ENCODE assay signal across 18 cellular contexts in genomic region chr2:241811209-241811951, GRCh38. TPM values are rescaled to one million over a fixed set of nuclear protein-coding genes. Genes with fewer than 3 reads are reported as not detected.
A peak's percentile ranks its signal among the peaks of the same experiment; 100 is the strongest.
DNase-seq lines count a peak whose midpoint lies in the region; TF ChIP-seq lines count a peak whose summit lies in the region.
"Had no signal": no experiment of that assay in that cellular context is flagged by ENCODE, and none has a peak within 500 bp of the region (broad histone marks: within the 10 kb centered on the region; RNA-seq: fewer than 3 reads in every experiment).

No MANE protein-coding gene starts in this region.

- no peaks in the 10 kb centered on the region for H3K4me1 ChIP-seq in vagina
- H3K4me1 ChIP-seq: A549, suprapubic skin had no signal

- no peaks in the 10 kb centered on the region for H3K36me3 Mint-ChIP-seq in activated CD4-positive, alpha-beta memory T cell treated with anti-CD3 and anti-CD28 coated beads for 36 hours
- no peaks in the 10 kb centered on the region for H3K36me3 Mint-ChIP-seq in activated CD4-positive, alpha-beta memory T cell treated with anti-CD3 and anti-CD28 coated beads, Interleukin-2, amount 10 ng/mL, durations not matched to agents 7 days and 5 days (ENCODE audit: low read depth)

- H3K27me3 Mint-ChIP-seq in activated CD4-positive, alpha-beta memory T cell treated with anti-CD3 and anti-CD28 coated beads for 36 hours, result peaks cover 4% of the 10 kb centered on the region
- H3K27me3 Mint-ChIP-seq in activated CD4-positive, alpha-beta memory T cell treated with anti-CD3 and anti-CD28 coated beads, Interleukin-2, amount 10 ng/mL, durations not matched to agents 7 days and 5 days, result peaks cover 2% of the 10 kb centered on the region

- H3K9me3 Mint-ChIP-seq in activated CD4-positive, alpha-beta memory T cell treated with anti-CD3 and anti-CD28 coated beads for 36 hours, result no peaks in the 10 kb centered on the region
- H3K9me3 Mint-ChIP-seq in activated CD4-positive, alpha-beta memory T cell treated with anti-CD3 and anti-CD28 coated beads, Interleukin-2, amount 10 ng/mL, durations not matched to agents 7 days and 5 days, result no peaks in the 10 kb centered on the region

- H3K27me3 ChIP-seq in vagina, result no peaks in the 10 kb centered on the region
- H3K27me3 ChIP-seq: ascending aorta had no signal

- no peak overlapping the region for H3K4me3 ChIP-seq in vagina
- H3K4me3 ChIP-seq: A549, ascending aorta, suprapubic skin had no signal

- H3K27ac ChIP-seq in vagina, result no peak overlapping the region
- H3K27ac ChIP-seq: A549, ascending aorta, suprapubic skin had no signal

- H3K27ac Mint-ChIP-seq in activated CD4-positive, alpha-beta memory T cell treated with anti-CD3 and anti-CD28 coated beads for 36 hours, result no peak overlapping the region
- no peak overlapping the region for H3K27ac Mint-ChIP-seq in activated CD4-positive, alpha-beta memory T cell treated with anti-CD3 and anti-CD28 coated beads, Interleukin-2, amount 10 ng/mL, durations not matched to agents 7 days and 5 days

- H3K4me1 Mint-ChIP-seq in activated CD4-positive, alpha-beta memory T cell treated with anti-CD3 and anti-CD28 coated beads for 36 hours (ENCODE audit: low read depth), result peaks cover 2% of the 10 kb centered on the region
- H3K4me1 Mint-ChIP-seq in activated CD4-positive, alpha-beta memory T cell treated with anti-CD3 and anti-CD28 coated beads, Interleukin-2, amount 10 ng/mL, durations not matched to agents 7 days and 5 days, result no peaks in the 10 kb centered on the region

- POLR2A ChIA-PET in activated CD4-positive, alpha-beta memory T cell treated with anti-CD3 and anti-CD28 coated beads for 36 hours (lab: Charles Lee), result no interaction called here
- POLR2A ChIA-PET in activated CD4-positive, alpha-beta memory T cell treated with anti-CD3 and anti-CD28 coated beads, Interleukin-2, amount 10 ng/mL, durations not matched to agents 7 days and 5 days (lab: Charles Lee), result no interaction called here

- intact Hi-C loops in activated CD4-positive, alpha-beta memory T cell treated with anti-CD3 and anti-CD28 coated beads for 36 hours (cut with micrococcal nuclease), result no loop called here
- intact Hi-C loops in cardiac septum (cut with DNase I), result no loop called here
- intact Hi-C loops in vagina (cut with DNase I), result no loop called here

- DNase-seq in activated CD4-positive, alpha-beta memory T cell treated with anti-CD3 and anti-CD28 coated beads for 36 hours, result peak; percentile 8
- no peak for DNase-seq in activated CD4-positive, alpha-beta memory T cell treated with anti-CD3 and anti-CD28 coated beads, Interleukin-2, amount 10 ng/mL, durations not matched to agents 7 days and 5 days
- DNase-seq in cardiac septum (ENCODE audit: low spot score), result peak; percentile 82
- peak; percentile 63 for DNase-seq in myocyte (ENCODE audit: low read depth)
- DNase-seq in vagina (ENCODE audit: extremely low spot score in 2 of 2), result peak; percentile 71 to 85
- no peak for DNase-seq in activated gamma-delta T cell treated with Interleukin-2 at 50 U/mL for 16 hours
- DNase-seq in COLO668 (lab: John Stamatoyannopoulos, UW; ENCODE audit: unreplicated experiment), result no peak
- DNase-seq in NCI-H2107 treated with DMSO at 0.1 percent for 48 hours (lab: John Stamatoyannopoulos, UW; ENCODE audit: unreplicated experiment), result no peak
- DNase-seq: activated T-cell treated with anti-CD3 and anti-CD28 coated beads, Interleukin-2, amount 50 U/mL, for 1 hour; Calu3; NCI-H2227 treated with DMSO at 0.1 percent for 48 hours; PC-3 had no signal

- TF ChIP-seq CTCF in vagina (IDR thresholded peaks at IDR 0.05), result no peak

- no peaks in the 10 kb centered on the region for H3K36me3 ChIP-seq in vagina
- H3K36me3 ChIP-seq: ascending aorta, suprapubic skin had no signal

- H3K9me3 ChIP-seq in vagina, result no peaks in the 10 kb centered on the region
- H3K9me3 ChIP-seq: A549, ascending aorta, suprapubic skin had no signal

- TF ChIP-seq POLR2A in vagina (IDR thresholded peaks at IDR 0.05), result no peak

- CTCF ChIA-PET in activated CD4-positive, alpha-beta memory T cell treated with anti-CD3 and anti-CD28 coated beads for 36 hours (lab: Charles Lee), result no interaction called here
- CTCF ChIA-PET in activated CD4-positive, alpha-beta memory T cell treated with anti-CD3 and anti-CD28 coated beads, Interleukin-2, amount 10 ng/mL, durations not matched to agents 7 days and 5 days (lab: Charles Lee), result no interaction called here

- H3K4me3 Mint-ChIP-seq in activated CD4-positive, alpha-beta memory T cell treated with anti-CD3 and anti-CD28 coated beads for 36 hours, result no peak overlapping the region
- H3K4me3 Mint-ChIP-seq in activated CD4-positive, alpha-beta memory T cell treated with anti-CD3 and anti-CD28 coated beads, Interleukin-2, amount 10 ng/mL, durations not matched to agents 7 days and 5 days, result no peak overlapping the region

RNA-seq across cellular contexts. Expression of gene NEU4, which starts 2.4 kb away (rescaled TPM):
- total RNA-seq in activated CD4-positive, alpha-beta memory T cell treated with anti-CD3 and anti-CD28 coated beads for 36 hours, result under 1 TPM; 0.31 to 0.36 TPM
- total RNA-seq in activated CD4-positive, alpha-beta memory T cell treated with anti-CD3 and anti-CD28 coated beads, Interleukin-2, amount 10 ng/mL, durations not matched to agents 7 days and 5 days, result under 1 TPM; 0.38 to 0.43 TPM
- total RNA-seq in cardiac septum (not detected), myocyte (3.2 and 30.5 TPM in 2 replicates), vagina (not detected)
- 0.68 TPM for polyA plus RNA-seq in myocyte (2012)
- total RNA-seq: ascending aorta, PC-3 had no signal
- polyA plus RNA-seq: keratinocyte had no signal

RNA-seq across cellular contexts. Expression of gene GAL3ST2, which starts 34.8 kb away (rescaled TPM):
- total RNA-seq in activated CD4-positive, alpha-beta memory T cell treated with anti-CD3 and anti-CD28 coated beads for 36 hours, result under 1 TPM; 0.65 to 0.93 TPM
- under 1 TPM; 0.23 to 0.58 TPM for total RNA-seq in activated CD4-positive, alpha-beta memory T cell treated with anti-CD3 and anti-CD28 coated beads, Interleukin-2, amount 10 ng/mL, durations not matched to agents 7 days and 5 days
- total RNA-seq in cardiac septum (not detected), myocyte (0.47 TPM in 1 of 2 replicates, not detected in the other), vagina (0.98 TPM)
- polyA plus RNA-seq in myocyte (2012), result 0.19 TPM
- total RNA-seq: ascending aorta; Calu3; HT-29; PC-3; suprapubic skin; T-helper 1 cell treated with Interleukin-12 subunit alpha and Interleukin-12 subunit beta and Interleukin-4 antibody, amounts not matched to agents 30 ng/mL and 1 ng/mL, for 36 hours had no signal
- polyA plus RNA-seq: keratinocyte had no signal

RNA-seq across cellular contexts. Expression of gene PDCD1, which starts 47.3 kb away (rescaled TPM):
- 10 to 100 TPM; 47.4 to 47.6 TPM for total RNA-seq in activated CD4-positive, alpha-beta memory T cell treated with anti-CD3 and anti-CD28 coated beads for 36 hours
- total RNA-seq in activated CD4-positive, alpha-beta memory T cell treated with anti-CD3 and anti-CD28 coated beads, Interleukin-2, amount 10 ng/mL, durations not matched to agents 7 days and 5 days, result 10 to 100 TPM; 17.2 to 17.9 TPM
- total RNA-seq in cardiac septum, result 2.0 TPM
- 0.16 TPM in 1 of 2 replicates, not detected in the other for total RNA-seq in myocyte
- not detected for polyA plus RNA-seq in myocyte (2012)
- total RNA-seq in vagina, result 3.9 TPM
- total RNA-seq: ascending aorta, Calu3, HT-29, PC-3, suprapubic skin had no signal
- polyA plus RNA-seq: A549, keratinocyte had no signal

RNA-seq across cellular contexts. Expression of gene RTP5, which starts 58.1 kb away (rescaled TPM):
- under 1 TPM; 0.10 to 0.12 TPM for total RNA-seq in activated CD4-positive, alpha-beta memory T cell treated with anti-CD3 and anti-CD28 coated beads for 36 hours
- total RNA-seq in activated CD4-positive, alpha-beta memory T cell treated with anti-CD3 and anti-CD28 coated beads, Interleukin-2, amount 10 ng/mL, durations not matched to agents 7 days and 5 days, result under 1 TPM in 1 of 2 experiments, not detected in 1; 0.13 TPM
- total RNA-seq in cardiac septum (0.08 TPM), myocyte (0.08 TPM in 1 of 2 replicates, not detected in the other), vagina (not detected)
- not detected for polyA plus RNA-seq in myocyte (2012)
- total RNA-seq: ascending aorta; Calu3; HT-29; PC-3; suprapubic skin; T-helper 1 cell treated with Interleukin-12 subunit alpha and Interleukin-12 subunit beta and Interleukin-4 antibody, amounts not matched to agents 30 ng/mL and 1 ng/mL, for 36 hours had no signal
- polyA plus RNA-seq: A549, keratinocyte had no signal

Comparison
In these comparisons a context has a peak if more than half of its experiments do, and no peak if none do; other contexts are left out.
1. DNase-seq: peak in activated CD4-positive, alpha-beta memory T cell treated with anti-CD3 and anti-CD28 coated beads for 36 hours (single experiment), cardiac septum (single experiment), myocyte (single experiment) and vagina (2 of 2); none in activated CD4-positive, alpha-beta memory T cell treated with anti-CD3 and anti-CD28 coated beads, Interleukin-2, amount 10 ng/mL, durations not matched to agents 7 days and 5 days (single experiment), activated gamma-delta T cell treated with Interleukin-2 at 50 U/mL for 16 hours (single experiment), COLO668 (single experiment) and NCI-H2107 treated with DMSO at 0.1 percent for 48 hours (single experiment).